In the genomic region with DNA sequence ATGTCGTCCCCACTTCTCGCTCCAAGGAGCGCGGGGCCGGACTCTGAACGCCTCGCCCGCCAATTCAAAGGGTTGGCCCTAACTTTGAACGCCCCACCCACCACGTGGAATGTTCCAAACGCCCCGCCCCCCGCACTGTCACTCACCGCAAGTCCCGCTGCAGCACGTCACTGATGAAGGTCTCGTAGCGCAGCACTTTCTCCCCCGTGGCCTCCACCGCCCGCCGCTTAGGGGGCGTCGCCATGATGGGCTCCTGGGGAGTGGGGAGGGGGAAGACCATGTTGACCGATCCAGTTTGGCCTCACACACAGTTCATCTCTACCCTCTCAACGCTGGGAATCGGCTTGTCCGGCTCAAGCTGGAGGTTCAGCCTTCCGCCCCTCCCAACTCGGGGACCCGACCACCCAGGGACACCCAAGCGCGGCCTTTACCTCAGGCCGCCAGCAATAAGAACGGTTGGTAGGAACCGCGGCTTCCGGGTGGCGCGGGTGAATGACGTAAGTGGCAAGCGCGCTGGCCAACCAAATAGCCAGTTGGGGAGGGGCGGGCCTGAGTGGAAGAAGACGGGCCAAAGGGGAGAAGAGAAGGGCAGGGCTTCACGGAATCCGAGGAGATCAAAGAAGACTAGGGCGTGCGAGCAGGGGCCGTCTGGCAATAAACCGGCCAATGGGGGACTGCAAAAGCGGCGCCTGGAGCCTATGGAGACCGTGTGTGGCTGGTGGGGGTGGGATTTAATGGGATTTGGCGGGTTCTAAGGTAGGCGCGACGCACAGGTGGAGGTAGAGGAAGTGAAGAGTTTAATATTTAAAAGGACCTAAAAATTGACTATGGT, we compare ENCODE assay signal across 8 cellular contexts. TPM values are rescaled to one million over a fixed set of nuclear protein-coding genes. Genes with fewer than 3 reads are reported as not detected.
DNase-seq lines count a peak whose midpoint lies in the region; ATAC-seq and TF ChIP-seq lines count a peak whose summit lies in the region.

TSS of gene UXT (minus strand) at position 497 of the 832 bp plus-strand sequence. CDS start at position 244, 253 bp downstream.

- H3K27me3 ChIP-seq in testis: no peaks in the 10 kb centered on the region

- peaks cover 30 to 33% of the 10 kb centered on the region in 2 donors for H3K36me3 Mint-ChIP-seq in activated naive CD4-positive, alpha-beta T cell treated with anti-CD3 and anti-CD28 coated beads, Interleukin-2, amount 50 U/mL, for 72 hours

- H3K9me3 Mint-ChIP-seq in activated naive CD4-positive, alpha-beta T cell treated with anti-CD3 and anti-CD28 coated beads, Interleukin-2, amount 50 U/mL, for 72 hours: peaks cover 3 to 6% of the 10 kb centered on the region in 2 donors

- H3K36me3 ChIP-seq in testis (ENCODE audit: low read depth, missing control alignments): no peaks in the 10 kb centered on the region

- H3K4me3 ChIP-seq in testis: peak within 1 kb of the TSS; percentile 57 to 74

- no peaks in the 10 kb centered on the region for H3K9me3 ChIP-seq in testis

- TF ChIP-seq CTCF in omental fat pad (IDR thresholded peaks at IDR 0.05): no peak
- TF ChIP-seq CTCF in testis (IDR thresholded peaks at IDR 0.05): no peak

- peak within 1 kb of the TSS; percentile 86 to 92 for H3K27ac ChIP-seq in testis

- no peak for TF ChIP-seq POLR2A in testis (IDR thresholded peaks at IDR 0.05)

- 0 to 1% methylated on average over 3 to 31 of the region's 58 CpGs for WGBS in testis, 2 donors

- ATAC-seq in HG02588 (IDR thresholded peaks at IDR 0.05; ENCODE audit: unreplicated experiment) (peak; percentile 79), omental fat pad (ENCODE audit: low FRiP score) (peak; percentile 91)
- peak; percentile 78 to 85 for ATAC-seq in activated naive CD4-positive, alpha-beta T cell treated with anti-CD3 and anti-CD28 coated beads, Interleukin-2, amount 50 U/mL, for 72 hours

- intact Hi-C loops in testis (cut with DNase I; ENCODE audit: low total_unique reads): no loop called here

- H3K4me1 ChIP-seq in testis: no peaks in the 10 kb centered on the region

- peak within 1 kb of the TSS; percentile 97 to 99 for H3K27ac Mint-ChIP-seq in activated naive CD4-positive, alpha-beta T cell treated with anti-CD3 and anti-CD28 coated beads, Interleukin-2, amount 50 U/mL, for 72 hours

- DNase-seq in GM04504 (ENCODE audit: low read depth): peak; percentile 78
- peak; percentile 95 for DNase-seq in NCI-H1092 treated with DMSO at 0.1 percent for 48 hours (lab: John Stamatoyannopoulos, UW)
- DNase-seq in SKM-1 (lab: John Stamatoyannopoulos, UW; ENCODE audit: unreplicated experiment): peak; percentile 71
- DNase-seq in activated naive CD4-positive, alpha-beta T cell treated with anti-CD3 and anti-CD28 coated beads, Interleukin-2, amount 50 U/mL, for 72 hours (ENCODE audit: low spot score in 2 of 2): peak; percentile 85 to 91
- peak; percentile 88 for DNase-seq in globus pallidus (ENCODE audit: low spot score)
- peak; percentile 78 for DNase-seq in omental fat pad (ENCODE audit: low spot score)
- DNase-seq in testis: peak; percentile 94

RNA-seq across cellular contexts. Expression of gene UXT, which starts in this region (rescaled TPM):
- 100 to 1,000 TPM; 162 to 210 TPM for total RNA-seq in activated naive CD4-positive, alpha-beta T cell treated with anti-CD3 and anti-CD28 coated beads, Interleukin-2, amount 50 U/mL, for 72 hours
- total RNA-seq in omental fat pad: 100 to 1,000 TPM in 2 of 4 donors, 10 to 100 TPM in 2; 91.0 to 126 (median 99.6) TPM
- total RNA-seq in testis: 10 to 100 TPM; 63.8 to 72.0 TPM
- polyA plus RNA-seq in testis (ENCODE audit: insufficient read depth, low read depth, low replicate concordance): 79.9 TPM

Comparison
In these comparisons a context has a peak if more than half of its experiments do, and no peak if none do; other contexts are left out.
1. Peak in every context shown above with its lines: DNase-seq, ATAC-seq, H3K4me3 ChIP-seq and H3K27ac ChIP-seq.